Comparison of ENCODE assay signal across 10 cellular contexts in the genomic region with DNA sequence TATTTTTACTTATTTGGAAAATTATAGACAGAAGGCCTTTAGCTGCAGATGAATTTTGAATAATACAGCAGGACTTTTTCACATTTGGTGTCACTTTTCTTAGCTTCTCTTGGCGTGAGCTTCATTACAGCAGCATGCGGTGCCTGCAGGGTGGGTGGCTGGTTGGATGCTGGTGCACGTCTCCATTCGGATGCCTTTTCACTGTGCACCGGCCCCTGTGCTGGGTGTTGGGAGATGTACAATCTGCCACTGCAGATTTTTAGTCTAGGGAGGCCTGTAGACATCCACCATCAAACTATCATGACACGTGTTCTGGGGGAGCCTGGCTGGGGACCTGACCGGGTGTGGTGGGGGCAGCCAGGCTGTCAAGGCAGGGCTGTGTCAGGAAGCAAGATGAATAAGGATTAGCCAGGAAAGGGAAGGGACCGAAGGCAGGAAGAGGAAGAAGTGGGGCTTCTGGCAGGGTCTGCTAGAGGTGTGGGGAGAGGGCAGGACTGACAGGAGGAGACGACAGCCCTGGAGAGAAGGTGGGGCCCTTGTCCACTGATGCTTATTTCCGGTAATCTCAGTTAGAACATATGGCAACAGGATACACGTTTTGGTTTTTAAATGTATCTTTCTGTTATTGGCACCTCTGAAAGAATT.
DNase-seq lines count a peak whose midpoint lies in the region; ATAC-seq, FAIRE-seq and TF ChIP-seq lines count a peak whose summit lies in the region.
"Had no signal": no experiment of that assay in that cellular context is flagged by ENCODE, and none has a peak within 500 bp of the region (broad histone marks: within the 10 kb centered on the region; RNA-seq: fewer than 3 reads in every experiment).

No MANE protein-coding gene starts in this region.

- H4K20me1 ChIP-seq in GM12878 (ENCODE audit: control insufficient read depth, insufficient read depth): peaks cover 5% of the 10 kb centered on the region; the same call in 1 of the 2 replicates

- RAD21 ChIA-PET in GM12878 (lab: Charles Lee; ENCODE audit: unreplicated experiment): interaction anchor here (0.7 to 2.9 kb wide), 9 partner anchors 8 to 136 kb away, joined by 3 to 11 read pairs (median 4); no protein-coding TSS in a partner anchor

- SMC1A ChIA-PET in GM12878 (lab: Charles Lee; ENCODE audit: uncharacterized antibody, unreplicated experiment): interaction anchor here (1.0 to 7.7 kb wide), 11 partner anchors 8 to 296 kb away, joined by 3 to 99 read pairs (median 3); no protein-coding TSS in a partner anchor

- TF ChIP-seq RAD21 in GM12878 (IDR thresholded peaks at IDR 0.05; ENCODE audit: insufficient read depth, low read depth, low read length): no peak

- BruUV-seq in GM12878 (replicated peaks; lab: Mats Ljungman, UMichigan): no TSS peak

- in situ Hi-C loops in GM12878 (cut with MboI): no loop called here

- H3K27me3 Mint-ChIP-seq in stimulated activated naive CD8-positive, alpha-beta T cell treated with anti-CD3 and anti-CD28 coated beads, Interleukin-15, Interleukin-2, amounts not matched to agents 100 ng/mL and 50 ng/mL, for 24 hours: no peaks in the 10 kb centered on the region

- H3K4me1 Mint-ChIP-seq in stimulated activated naive CD8-positive, alpha-beta T cell treated with anti-CD3 and anti-CD28 coated beads, Interleukin-15, Interleukin-2, amounts not matched to agents 100 ng/mL and 50 ng/mL, for 24 hours (ENCODE audit: low read depth): peaks cover 78% of the 10 kb centered on the region

- peak overlapping the region; percentile 81 for H3K4me2 ChIP-seq in GM12878 (ENCODE audit: control insufficient read depth, insufficient read depth)

- peaks cover 7 to 12% of the 10 kb centered on the region in 2 experiments for H3K36me3 ChIP-seq in GM12878 (ENCODE audit: control insufficient read depth in 2 of 2, insufficient read depth in 2 of 2, low read length in 1 of 2)

- 36% methylated on average over 11 of the region's 11 CpGs for WGBS in GM12878 (ENCODE audit: insufficient coverage, insufficient replicate concordance, low lambda C conversion rate, missing lambda C conversion rate)

- peak overlapping the region; percentile 57 for H3K27ac ChIP-seq in GM12878 (ENCODE audit: control insufficient read depth, insufficient read depth)

- TF ChIP-seq POLR2A in GM12878 (IDR thresholded peaks at IDR 0.05; ENCODE audit: low read depth, low read length): no peak

- CTCF ChIA-PET in GM12878 (lab: Yijun Ruan, JAX): interaction anchor here (0.7 to 3.0 kb wide), 12 partner anchors 8 to 289 kb away, joined by 3 to 25 read pairs (median 4); a partner anchor contains a TSS

- H3K9me3 Mint-ChIP-seq in stimulated activated naive CD8-positive, alpha-beta T cell treated with anti-CD3 and anti-CD28 coated beads, Interleukin-15, Interleukin-2, amounts not matched to agents 100 ng/mL and 50 ng/mL, for 24 hours: no peaks in the 10 kb centered on the region

- peak overlapping the region; percentile 71 for H3K27ac Mint-ChIP-seq in stimulated activated naive CD8-positive, alpha-beta T cell treated with anti-CD3 and anti-CD28 coated beads, Interleukin-15, Interleukin-2, amounts not matched to agents 100 ng/mL and 50 ng/mL, for 24 hours

- peaks cover 37% of the 10 kb centered on the region for H3K36me3 Mint-ChIP-seq in stimulated activated naive CD8-positive, alpha-beta T cell treated with anti-CD3 and anti-CD28 coated beads, Interleukin-15, Interleukin-2, amounts not matched to agents 100 ng/mL and 50 ng/mL, for 24 hours (ENCODE audit: low read depth)

- POLR2A ChIA-PET in GM12878 (lab: Charles Lee): interaction anchor here (1.0 to 1.3 kb wide), 2 partner anchors 46 to 136 kb away, joined by 3 read pairs; no protein-coding TSS in a partner anchor

- no peak for FAIRE-seq in GM12878 (lab: Jason Lieb, UNC)

- no peaks in the 10 kb centered on the region for H3K9me3 ChIP-seq in GM12878 (replicated peaks; ENCODE audit: control insufficient read depth, insufficient read depth, low read length)

- DNase-seq in stimulated activated naive CD8-positive, alpha-beta T cell treated with anti-CD3 and anti-CD28 coated beads, Interleukin-15, Interleukin-2, amounts not matched to agents 100 U/mL and 50 U/mL, for 24 hours: no peak
- DNase-seq in GM12878 (ENCODE audit: low read depth, low spot score): no peak
- DNase-seq in mesenteric fat pad (ENCODE audit: low spot score): peak; percentile 68
- DNase-seq in cerebellar cortex (ENCODE audit: low spot score): no peak
- DNase-seq in GM10266 (ENCODE audit: extremely low spot score): no peak
- DNase-seq in head of caudate nucleus: no peak
- DNase-seq: NCI-H1092 treated with DMSO at 0.1 percent for 48 hours, retina had no signal

- peaks cover 79% of the 10 kb centered on the region for H3K79me2 ChIP-seq in GM12878 (ENCODE audit: control insufficient read depth, insufficient read depth, low read length)

- H3K4me1 ChIP-seq in GM12878 (ENCODE audit: control insufficient read depth, insufficient read depth, low read length): peaks cover 48% of the 10 kb centered on the region

- peak overlapping the region; percentile 19; the same call in 1 of the 2 replicates for H3K4me3 ChIP-seq in GM12878

- H2AFZ ChIP-seq in GM12878 (ENCODE audit: control insufficient read depth, low read depth, low read length): no peak overlapping the region

- peak overlapping the region; percentile 45; the same call in 1 of the 2 replicates for H3K9ac ChIP-seq in GM12878 (ENCODE audit: control insufficient read depth, insufficient read depth, low read length)

- TF ChIP-seq CTCF in GM12878 (IDR thresholded peaks at IDR 0.05 in 2 of 3, conservative IDR thresholded peaks at IDR 0.05 in 1 of 3; ENCODE audit: control insufficient read depth in 2 of 3, extremely low read depth in 1 of 3, insufficient read depth in 1 of 3, low read depth in 3 of 3, low read length in 3 of 3) (no peak), GM10266 (IDR thresholded peaks at IDR 0.05; ENCODE audit: control insufficient read depth, insufficient read depth, low read depth, missing control alignments) (no peak)

- ATAC-seq in stimulated activated naive CD8-positive, alpha-beta T cell treated with anti-CD3 and anti-CD28 coated beads, Interleukin-15, Interleukin-2, amounts not matched to agents 100 U/mL and 50 U/mL, for 24 hours: no peak
- ATAC-seq in GM12878 (peak; percentile 46), HG03354 (IDR thresholded peaks at IDR 0.05; ENCODE audit: poor library complexity, severe bottlenecking, unreplicated experiment) (no peak)

- peak overlapping the region; percentile 12 for H3K4me3 Mint-ChIP-seq in stimulated activated naive CD8-positive, alpha-beta T cell treated with anti-CD3 and anti-CD28 coated beads, Interleukin-15, Interleukin-2, amounts not matched to agents 100 ng/mL and 50 ng/mL, for 24 hours

- no peaks in the 10 kb centered on the region for H3K27me3 ChIP-seq in GM12878 (replicated peaks in 1 of 2; ENCODE audit: control insufficient read depth in 2 of 2, insufficient read depth in 2 of 2, low read length in 1 of 2)

- no peak for TF ChIP-seq EP300 in GM12878 (IDR thresholded peaks at IDR 0.05; ENCODE audit: borderline replicate concordance in 1 of 2, control insufficient read depth in 1 of 2, low read depth in 2 of 2, low read length in 2 of 2)

- intact Hi-C loops in GM12878 (cut with micrococcal nuclease; ENCODE audit: unreplicated experiment) (loop anchor here (5.0 kb wide), 2 partner anchors 37 to 52 kb away; no protein-coding TSS in a partner anchor), head of caudate nucleus (cut with DNase I) (no loop called here)

TF ChIP-seq in GM12878, 131 proteins besides CTCF, POLR2A, EP300 and RAD21 (continues in another document):
- no peak for TF ChIP-seq DPF2 (IDR thresholded peaks at IDR 0.05)
- no peak for TF ChIP-seq TARDBP (IDR thresholded peaks at IDR 0.05; ENCODE audit: borderline replicate concordance)
- TF ChIP-seq, protein P1, sequence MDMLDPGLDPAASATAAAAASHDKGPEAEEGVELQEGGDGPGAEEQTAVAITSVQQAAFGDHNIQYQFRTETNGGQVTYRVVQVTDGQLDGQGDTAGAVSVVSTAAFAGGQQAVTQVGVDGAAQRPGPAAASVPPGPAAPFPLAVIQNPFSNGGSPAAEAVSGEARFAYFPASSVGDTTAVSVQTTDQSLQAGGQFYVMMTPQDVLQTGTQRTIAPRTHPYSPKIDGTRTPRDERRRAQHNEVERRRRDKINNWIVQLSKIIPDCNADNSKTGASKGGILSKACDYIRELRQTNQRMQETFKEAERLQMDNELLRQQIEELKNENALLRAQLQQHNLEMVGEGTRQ (IDR thresholded peaks at IDR 0.05; ENCODE audit: borderline replicate concordance, low read depth, low read length): no peak
- no peak for TF ChIP-seq ZSCAN29 (IDR thresholded peaks at IDR 0.05)
- TF ChIP-seq SUPT20H (IDR thresholded peaks at IDR 0.05; ENCODE audit: borderline replicate concordance, control insufficient read depth, low read depth, low read length): no peak
- no peak for TF ChIP-seq ZNF24 (IDR thresholded peaks at IDR 0.05)
- TF ChIP-seq WRNIP1 (IDR thresholded peaks at IDR 0.05; ENCODE audit: borderline replicate concordance, low read depth, low read length): no peak
- no peak for TF ChIP-seq CHD4 (IDR thresholded peaks at IDR 0.05)
- no peak for TF ChIP-seq ZNF274 (IDR thresholded peaks at IDR 0.05; ENCODE audit: insufficient read depth, insufficient read length)
- TF ChIP-seq IRF4 (IDR thresholded peaks at IDR 0.05; ENCODE audit: low read depth, low read length): no peak
- TF ChIP-seq, protein P2, sequence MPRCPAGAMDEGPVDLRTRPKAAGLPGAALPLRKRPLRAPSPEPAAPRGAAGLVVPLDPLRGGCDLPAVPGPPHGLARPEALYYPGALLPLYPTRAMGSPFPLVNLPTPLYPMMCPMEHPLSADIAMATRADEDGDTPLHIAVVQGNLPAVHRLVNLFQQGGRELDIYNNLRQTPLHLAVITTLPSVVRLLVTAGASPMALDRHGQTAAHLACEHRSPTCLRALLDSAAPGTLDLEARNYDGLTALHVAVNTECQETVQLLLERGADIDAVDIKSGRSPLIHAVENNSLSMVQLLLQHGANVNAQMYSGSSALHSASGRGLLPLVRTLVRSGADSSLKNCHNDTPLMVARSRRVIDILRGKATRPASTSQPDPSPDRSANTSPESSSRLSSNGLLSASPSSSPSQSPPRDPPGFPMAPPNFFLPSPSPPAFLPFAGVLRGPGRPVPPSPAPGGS (IDR thresholded peaks at IDR 0.05; ENCODE audit: borderline replicate concordance, insufficient read depth, low read depth, low read length, poor library complexity, severe bottlenecking): no peak
- TF ChIP-seq HCFC1 (IDR thresholded peaks at IDR 0.05; ENCODE audit: low read length): no peak
